Comparison of ENCODE assay signal across 10 cellular contexts in genomic region chr15:55869660-55870059, GRCh38.
"Had no signal": no experiment of that assay in that cellular context is flagged by ENCODE, and none has a peak within 500 bp of the region (broad histone marks: within the 10 kb centered on the region; RNA-seq: fewer than 3 reads in every experiment).

No MANE protein-coding gene starts in this region.

- H3K36me3 ChIP-seq: HAP-1 had no signal

- H3K36me3 Mint-ChIP-seq: IgD-negative memory B cell had no signal

- H3K27ac Mint-ChIP-seq: IgD-negative memory B cell had no signal

- H3K27ac ChIP-seq: GM23248, HL-60, KMS-11 had no signal

- H3K4me3 Mint-ChIP-seq: IgD-negative memory B cell had no signal

- ATAC-seq: HCT116, HepG2 had no signal

- H2AFZ ChIP-seq: GM23248 had no signal

- DNase-seq: GM23248, GOT3, H7, KBM-7 had no signal

- FAIRE-seq: HepG2 had no signal

- H3K4me2 ChIP-seq: KMS-11 had no signal

- H3K9me3 ChIP-seq: HAP-1 had no signal

- H3K4me3 ChIP-seq: GM23248, HAP-1 had no signal

- H3K9ac ChIP-seq: GM23248, KMS-11 had no signal
